In the genomic region with DNA sequence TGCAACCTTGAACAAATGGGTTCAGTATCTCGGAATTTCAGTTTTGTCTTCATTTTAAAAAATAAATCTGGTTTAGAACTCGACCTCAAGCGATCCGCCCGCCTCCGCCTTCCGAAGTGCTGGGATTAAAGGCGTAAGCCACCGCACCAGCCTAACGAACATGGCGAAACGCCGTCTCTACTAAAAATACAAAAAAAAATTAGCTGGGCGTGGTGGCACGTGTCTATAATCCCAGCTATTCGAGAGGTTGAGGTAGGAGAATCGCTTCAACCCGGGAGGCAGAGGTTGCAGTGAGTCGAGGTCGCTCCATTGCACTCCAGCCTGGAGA, we compare ENCODE assay signal across 8 cellular contexts. TPM values are rescaled to one million over a fixed set of nuclear protein-coding genes. Genes with fewer than 3 reads are reported as not detected.
DNase-seq lines count a peak whose midpoint lies in the region; ATAC-seq and TF ChIP-seq lines count a peak whose summit lies in the region.

No MANE protein-coding gene starts in this region.

- no peak for TF ChIP-seq CTCF in GM12875 (IDR thresholded peaks at IDR 0.05; ENCODE audit: borderline replicate concordance, insufficient read depth, low read depth, low read length)
- no peak for TF ChIP-seq CTCF in WI38 (IDR thresholded peaks at IDR 0.05; ENCODE audit: low read depth, low read length)
- TF ChIP-seq CTCF in foreskin keratinocyte (conservative IDR thresholded peaks at IDR 0.05), result no peak
- TF ChIP-seq CTCF in gastrocnemius medialis (IDR thresholded peaks at IDR 0.05 in 4 of 5, conservative IDR thresholded peaks at IDR 0.05 in 1 of 5), result no peak

- DNase-seq in foreskin keratinocyte, result no peak
- no peak for DNase-seq in gastrocnemius medialis
- no peak for DNase-seq in effector CD4-positive, alpha-beta T cell
- DNase-seq in activated gamma-delta T cell (lab: John Stamatoyannopoulos, UW), result no peak
- no peak for DNase-seq in H4 (ENCODE audit: low spot score)
- DNase-seq in activated CD8-positive, alpha-beta memory T cell treated with anti-CD3 and anti-CD28 coated beads for 24 hours, result no peak

- H3K4me1 ChIP-seq in foreskin keratinocyte (peaks cover 4% of the 10 kb centered on the region), gastrocnemius medialis (peaks cover 23 to 52% of the 10 kb centered on the region in 2 donors)

- no peak for ATAC-seq in foreskin keratinocyte
- peak in 1 of 2 donors; percentile 5 for ATAC-seq in gastrocnemius medialis

- H3K36me3 ChIP-seq in gastrocnemius medialis, result peaks cover 0 to 43% of the 10 kb centered on the region in 2 donors

- no peak for TF ChIP-seq POLR2A in gastrocnemius medialis (IDR thresholded peaks at IDR 0.05)

- in situ Hi-C loops in gastrocnemius medialis (cut with MboI; ENCODE audit: low sequenced_read_pairs in 4 of 4), result loop anchor here in 1 of 4 donors (10.0 kb wide), 1 partner anchor 57 kb away; a partner anchor contains a TSS

- no peaks in the 10 kb centered on the region for H3K9me3 ChIP-seq in gastrocnemius medialis

- H3K4me3 ChIP-seq in GM12875 (ENCODE audit: low read depth, low read length), result peak overlapping the region; percentile 89
- peak overlapping the region; percentile 71 for H3K4me3 ChIP-seq in WI38 (ENCODE audit: low read depth, low read length)
- peak overlapping the region; percentile 76 to 93 (median 90) for H3K4me3 ChIP-seq in gastrocnemius medialis

- intact Hi-C loops in gastrocnemius medialis (cut with DNase I; ENCODE audit: low total_unique reads), result loop anchor here (10.0 kb wide), 2 partner anchors 413 to 1503 kb away; no protein-coding TSS in a partner anchor

- H3K27ac ChIP-seq in foreskin keratinocyte, result peak overlapping the region; percentile 71
- peak overlapping the region; percentile 92 to 99 (median 98) for H3K27ac ChIP-seq in gastrocnemius medialis

- no peaks in the 10 kb centered on the region for H3K27me3 ChIP-seq in foreskin keratinocyte
- H3K27me3 ChIP-seq in gastrocnemius medialis, result no peaks in the 10 kb centered on the region

RNA-seq across cellular contexts. Expression of a gene that starts 0.6 kb away (rescaled TPM):
- total RNA-seq in foreskin keratinocyte, result 8.5 TPM in 2 replicates
- 3.6 and 4.0 TPM in 2 replicates for polyA plus RNA-seq in foreskin keratinocyte
- 10 to 100 TPM; 14.9 to 43.2 (median 28.2) TPM for total RNA-seq in gastrocnemius medialis
- total RNA-seq in H4 (2014; rRNA removed; shearing (Covaris generic)), result 15.7 and 27.7 TPM in 2 replicates

RNA-seq across cellular contexts. Expression of a gene that starts 1.1 kb away (rescaled TPM):
- 0.14 TPM in 1 of 2 replicates, not detected in the other for total RNA-seq in foreskin keratinocyte
- not detected in 2 replicates for polyA plus RNA-seq in foreskin keratinocyte
- total RNA-seq in gastrocnemius medialis, result 1 to 10 TPM in 1 of 4 donors, under 1 TPM in 2, not detected in 1; 0.20 to 1.1 (median 0.20) TPM
- 0.35 TPM in 1 of 2 replicates, not detected in the other for total RNA-seq in H4 (2014; rRNA removed; shearing (Covaris generic))

RNA-seq across cellular contexts. Expression of a gene that starts 56.0 kb away (rescaled TPM):
- 5.1 and 5.7 TPM in 2 replicates for total RNA-seq in foreskin keratinocyte
- 1.3 and 2.2 TPM in 2 replicates for polyA plus RNA-seq in foreskin keratinocyte
- 10 to 100 TPM; 27.3 to 77.9 (median 49.3) TPM for total RNA-seq in gastrocnemius medialis
- total RNA-seq in H4 (2014; rRNA removed; shearing (Covaris generic)), result 13.0 and 20.3 TPM in 2 replicates
